Comparison of ENCODE assay signal across 8 cellular contexts in genomic region chr20:32155017-32155965, GRCh38. TPM values are rescaled to one million over a fixed set of nuclear protein-coding genes. Genes with fewer than 3 reads are reported as not detected.
DNase-seq lines count a peak whose midpoint lies in the region; TF ChIP-seq lines count a peak whose summit lies in the region.

No MANE protein-coding gene starts in this region.

- DNase-seq in AG08395 (ENCODE audit: low spot score) (peak; percentile 82), GM13976 (ENCODE audit: low spot score) (peak; percentile 60), NCI-H2107 (lab: John Stamatoyannopoulos, UW) (peak; percentile 37), esophagus muscularis mucosa (ENCODE audit: extremely low spot score) (peak; percentile 95), mucosa of gallbladder (ENCODE audit: low spot score) (peak; percentile 67), tibial artery (peak; percentile 91)
- DNase-seq in activated CD4-positive, alpha-beta T cell treated with anti-CD3 and anti-CD28 coated beads for 48 hours, result peak; percentile 36
- no peak for DNase-seq in central memory CD4-positive, alpha-beta T cell

- peaks cover 70 to 90% (median 82%) of the 10 kb centered on the region in 4 donors for H3K36me3 ChIP-seq in esophagus muscularis mucosa
- H3K36me3 ChIP-seq in tibial artery, result peaks cover 38 to 91% (median 71%) of the 10 kb centered on the region in 3 donors

- H3K9me3 ChIP-seq in esophagus muscularis mucosa, result no peaks in the 10 kb centered on the region
- no peaks in the 10 kb centered on the region for H3K9me3 ChIP-seq in tibial artery

- peaks cover 13 to 15% (median 14%) of the 10 kb centered on the region in 4 donors for H3K4me1 ChIP-seq in esophagus muscularis mucosa
- peaks cover 0 to 7% (median 2%) of the 10 kb centered on the region in 4 donors for H3K4me1 ChIP-seq in tibial artery

- no peak for TF ChIP-seq POLR2A in esophagus muscularis mucosa (IDR thresholded peaks at IDR 0.05; ENCODE audit: low read depth)

- H3K4me3 ChIP-seq in esophagus muscularis mucosa (no peak overlapping the region), tibial artery (no peak overlapping the region)

- TF ChIP-seq CTCF in GM13976 (IDR thresholded peaks at IDR 0.05; ENCODE audit: borderline replicate concordance, control extremely low read depth, extremely low read depth, insufficient read depth, missing control alignments) (peak; percentile 46), esophagus muscularis mucosa (IDR thresholded peaks at IDR 0.05) (peak in 1 of 3 experiments; percentile 22), tibial artery (IDR thresholded peaks at IDR 0.05) (peak in 1 of 2 experiments; percentile 10)

- H3K27me3 ChIP-seq in esophagus muscularis mucosa, result no peaks in the 10 kb centered on the region
- no peaks in the 10 kb centered on the region for H3K27me3 ChIP-seq in tibial artery

- 53% methylated on average over 11 of the region's 11 CpGs for WGBS in esophagus muscularis mucosa

- in situ Hi-C loops in GM13976 (cut with MboI; ENCODE audit: low sequenced_read_pairs, unreplicated experiment), result no loop called here

- intact Hi-C loops in esophagus muscularis mucosa (cut with DNase I) (no loop called here), tibial artery (cut with DNase I; ENCODE audit: low total_unique reads) (no loop called here)

- peak overlapping the region; percentile 2 to 43 (median 12) for H3K27ac ChIP-seq in esophagus muscularis mucosa (replicated peaks in 1 of 4)
- H3K27ac ChIP-seq in tibial artery, result no peak overlapping the region

- TF ChIP-seq EP300 in esophagus muscularis mucosa (IDR thresholded peaks at IDR 0.05), result no peak

RNA-seq across cellular contexts. Expression of gene TM9SF4, which starts 45.8 kb away (rescaled TPM):
- total RNA-seq in esophagus muscularis mucosa, result 10 to 100 TPM; 19.9 to 34.4 (median 25.2) TPM
- total RNA-seq in mucosa of gallbladder, result 60.7 TPM

RNA-seq across cellular contexts. Expression of gene PLAGL2, which starts 52.3 kb away (rescaled TPM):
- total RNA-seq in esophagus muscularis mucosa (10 to 100 TPM in 1 of 4 donors, 1 to 10 TPM in 3; 5.4 to 10.8 (median 8.0) TPM), mucosa of gallbladder (11.9 TPM)

RNA-seq across cellular contexts. Expression of gene POFUT1, which starts 52.4 kb away (rescaled TPM):
- total RNA-seq in esophagus muscularis mucosa (10 to 100 TPM; 21.7 to 31.9 (median 29.8) TPM), mucosa of gallbladder (35.4 TPM)

Comparison
In these comparisons a context has a peak if more than half of its experiments do, and no peak if none do; other contexts are left out.
1. H3K27ac ChIP-seq: peak in esophagus muscularis mucosa (4 of 4); none in tibial artery (0 of 2).